Comparison of ENCODE assay signal across 17 cellular contexts in genomic region chr16:47965439-47965838, GRCh38.
DNase-seq lines count a peak whose midpoint lies in the region; ATAC-seq and TF ChIP-seq lines count a peak whose summit lies in the region.
"Had no signal": no experiment of that assay in that cellular context is flagged by ENCODE, and none has a peak within 500 bp of the region (broad histone marks: within the 10 kb centered on the region; RNA-seq: fewer than 3 reads in every experiment).

No MANE protein-coding gene starts in this region.

- peaks cover 14% of the 10 kb centered on the region for H3K4me1 ChIP-seq in foreskin keratinocyte
- H3K4me1 ChIP-seq: ascending aorta had no signal

- no peak for TF ChIP-seq CTCF in foreskin keratinocyte (conservative IDR thresholded peaks at IDR 0.05)
- no peak for TF ChIP-seq CTCF in retinal pigment epithelial cell (conservative IDR thresholded peaks at IDR 0.05; ENCODE audit: low read depth, low read length)

- no peak overlapping the region for H3K4me3 ChIP-seq in retinal pigment epithelial cell (ENCODE audit: low read length)
- H3K4me3 ChIP-seq: ascending aorta, skin epidermis had no signal

- ATAC-seq in foreskin keratinocyte, result peak; percentile 74
- ATAC-seq: naive thymus-derived CD4-positive, alpha-beta T cell had no signal

- no peak overlapping the region for H3K27ac ChIP-seq in foreskin keratinocyte
- H3K27ac ChIP-seq: ascending aorta, skin epidermis had no signal

- H3K27me3 ChIP-seq in foreskin keratinocyte, result peaks cover 14% of the 10 kb centered on the region
- H3K27me3 ChIP-seq: ascending aorta had no signal

- DNase-seq in DMS53 (lab: John Stamatoyannopoulos, UW) (peak; percentile 37), DMS53 treated with DMSO at 0.1 percent for 48 hours (lab: John Stamatoyannopoulos, UW; ENCODE audit: unreplicated experiment) (no peak), RPMI7951 (ENCODE audit: low read depth) (peak; percentile 66), foreskin keratinocyte (peak; percentile 55 to 78), retinal pigment epithelial cell (ENCODE audit: low read depth) (peak; percentile 26), NCI-H2029 treated with DMSO at 0.1 percent for 48 hours (lab: John Stamatoyannopoulos, UW) (no peak), HUDEP-2 (lab: John Stamatoyannopoulos, UW; ENCODE audit: unreplicated experiment in 76 of 76) (no peak)
- no peak for DNase-seq in activated CD4-positive, alpha-beta T cell treated with anti-CD3 and anti-CD28 coated beads, Interleukin-2, amount 50 U/mL, for 4 hours
- DNase-seq: 8988T; activated B cell treated with CpG ODN at 0.5 μM for 24 hours; activated T-cell treated with anti-CD3 and anti-CD28 coated beads, Interleukin-2, amount 50 U/mL, for 24 hours; Kasumi-1; naive thymus-derived CD4-positive, alpha-beta T cell; NCI-H526; SHP77 treated with DMSO at 0.1 percent for 48 hours had no signal

Comparison
In these comparisons a context has a peak if more than half of its experiments do, and no peak if none do; other contexts are left out.
1. DNase-seq: peak in DMS53 (single experiment), RPMI7951 (single experiment), foreskin keratinocyte (2 of 2) and retinal pigment epithelial cell (single experiment); none in DMS53 treated with DMSO at 0.1 percent for 48 hours (single experiment), NCI-H2029 treated with DMSO at 0.1 percent for 48 hours (single experiment), HUDEP-2 (0 of 76) and activated CD4-positive, alpha-beta T cell treated with anti-CD3 and anti-CD28 coated beads, Interleukin-2, amount 50 U/mL, for 4 hours (0 of 2).